ENCODE assay signal across 2 cellular contexts in genomic region chr12:115228434-115228833, GRCh38.
TF ChIP-seq lines count a peak whose summit lies in the region.

No MANE protein-coding gene starts in this region.

TF ChIP-seq in A549, 52 proteins besides CTCF, POLR2A, EP300 and RAD21:
- TF ChIP-seq RNF2 (IDR thresholded peaks at IDR 0.05; ENCODE audit: borderline replicate concordance, low read depth) (no peak), ZFP36 (IDR thresholded peaks at IDR 0.05; ENCODE audit: borderline replicate concordance, partially characterized antibody) (peak; percentile 31)

TF ChIP-seq in H1, 55 proteins besides CTCF, POLR2A, EP300 and RAD21:
- no peak for TF ChIP-seq BRCA1 (IDR thresholded peaks at IDR 0.05; ENCODE audit: low read depth, low read length)
- TF ChIP-seq KDM1A (IDR thresholded peaks at IDR 0.05; ENCODE audit: borderline replicate concordance, low read length): peak; percentile 50; the same call in 1 of the 2 replicates
- no peak for TF ChIP-seq SP1 (IDR thresholded peaks at IDR 0.05; ENCODE audit: low read depth, low read length)
